In genomic region chr4:110897779-110898178, GRCh38 we compare ENCODE assay signal across 29 cellular contexts.
"Had no signal": no experiment of that assay in that cellular context is flagged by ENCODE, and none has a peak within 500 bp of the region (broad histone marks: within the 10 kb centered on the region; RNA-seq: fewer than 3 reads in every experiment).

No MANE protein-coding gene starts in this region.

- ATAC-seq: foreskin keratinocyte; heart right ventricle; left cardiac atrium; psoas muscle; stimulated activated memory B cell treated with anti-CD40 and anti-IgM and Interleukin-4, amounts not matched to agents 10 μg/mL and 1 μg/mL and 100 μg/mL, for 72 hours had no signal

- H3K36me3 ChIP-seq: esophagus muscularis mucosa, heart right ventricle, sigmoid colon, stomach, thyroid gland, upper lobe of left lung had no signal

- H3K4me1 Mint-ChIP-seq: central memory CD8-positive, alpha-beta T cell; naive B cell; stimulated activated memory B cell treated with anti-CD40 and anti-IgM and Interleukin-4, amounts not matched to agents 10 μg/mL and 1 μg/mL and 100 μg/mL, for 72 hours had no signal

- H3K9ac ChIP-seq: parathyroid adenoma had no signal

- H3K4me1 ChIP-seq: heart right ventricle, parathyroid adenoma, psoas muscle, thyroid gland, upper lobe of left lung had no signal

- H3K9me3 ChIP-seq: esophagus muscularis mucosa, heart right ventricle, psoas muscle, sigmoid colon, stomach, thyroid gland, upper lobe of left lung had no signal

- H3K27me3 ChIP-seq: esophagus muscularis mucosa, foreskin keratinocyte, heart right ventricle, sigmoid colon, stomach, thyroid gland, upper lobe of left lung had no signal

- H3K27ac ChIP-seq: esophagus muscularis mucosa, foreskin keratinocyte, heart right ventricle, parathyroid adenoma, psoas muscle, sigmoid colon, stomach, thyroid gland, upper lobe of left lung had no signal

- H3K27me3 Mint-ChIP-seq: activated naive CD8-positive, alpha-beta T cell; central memory CD8-positive, alpha-beta T cell; naive B cell; stimulated activated memory B cell treated with anti-CD40 and anti-IgM and Interleukin-4, amounts not matched to agents 10 μg/mL and 1 μg/mL and 100 μg/mL, for 72 hours had no signal

- H3K4me3 ChIP-seq: esophagus muscularis mucosa, heart right ventricle, psoas muscle, sigmoid colon, stomach, thyroid gland, upper lobe of left lung had no signal

- H3K36me3 Mint-ChIP-seq: activated naive CD8-positive, alpha-beta T cell; naive B cell; stimulated activated memory B cell treated with anti-CD40 and anti-IgM and Interleukin-4, amounts not matched to agents 10 μg/mL and 1 μg/mL and 100 μg/mL, for 72 hours had no signal

- DNase-seq: activated CD4-positive, alpha-beta T cell treated with anti-CD3 and anti-CD28 coated beads for 48 hours; activated CD4-positive, alpha-beta T cell treated with anti-CD3 and anti-CD28 coated beads, Interleukin-2, amount 50 U/mL, for 48 hours; activated CD8-positive, alpha-beta memory T cell treated with anti-CD3 and anti-CD28 coated beads for 24 hours; activated effector memory CD4-positive, alpha-beta T cell treated with Interleukin-2 at 50 U/mL for 16 hours; activated naive CD4-positive, alpha-beta T cell treated with Interleukin-2 at 50 U/mL for 16 hours; anterior cingulate cortex; dermis blood vessel endothelial cell; effector CD4-positive, alpha-beta T cell; foreskin keratinocyte; heart right ventricle; islet precursor cell; left cardiac atrium; mammary epithelial cell; naive B cell; nucleus accumbens; psoas muscle; sigmoid colon; stimulated activated CD4-positive, alpha-beta T cell treated with anti-CD3 and anti-CD28 coated beads, Interleukin-1b, Interleukin-23, amount 100 ng/mL, for 48 hours; stimulated activated CD4-positive, alpha-beta T cell treated with anti-CD3 and anti-CD28 coated beads, Interleukin-4, amount 100 ng/mL, for 4 hours; stimulated activated CD8-positive, alpha-beta memory T cell treated with anti-CD3 and anti-CD28 coated beads, Interleukin-4, amount 100 ng/mL, for 48 hours; stomach; thyroid gland; upper lobe of left lung had no signal

- H3K27ac Mint-ChIP-seq: activated naive CD8-positive, alpha-beta T cell; naive B cell; stimulated activated memory B cell treated with anti-CD40 and anti-IgM and Interleukin-4, amounts not matched to agents 10 μg/mL and 1 μg/mL and 100 μg/mL, for 72 hours; T-helper 2 cell treated with Interferon-gamma antibody and Interleukin-4, amounts not matched to agents 5 μg/mL and 100 μg/mL, for 36 hours had no signal

- H2AFZ ChIP-seq: parathyroid adenoma had no signal

- H3K4me3 Mint-ChIP-seq: activated naive CD8-positive, alpha-beta T cell; central memory CD8-positive, alpha-beta T cell; naive B cell; stimulated activated memory B cell treated with anti-CD40 and anti-IgM and Interleukin-4, amounts not matched to agents 10 μg/mL and 1 μg/mL and 100 μg/mL, for 72 hours; T-helper 2 cell treated with Interferon-gamma antibody and Interleukin-4, amounts not matched to agents 5 μg/mL and 100 μg/mL, for 36 hours had no signal

- H3K9me3 Mint-ChIP-seq: stimulated activated memory B cell treated with anti-CD40 and anti-IgM and Interleukin-4, amounts not matched to agents 10 μg/mL and 1 μg/mL and 100 μg/mL, for 72 hours; T-helper 2 cell treated with Interferon-gamma antibody and Interleukin-4, amounts not matched to agents 5 μg/mL and 100 μg/mL, for 36 hours had no signal

- H3K79me2 ChIP-seq: parathyroid adenoma had no signal
